8 cellular contexts compared by ENCODE assay signal in genomic region chr1:236608930-236609726, GRCh38. TPM values are rescaled to one million over a fixed set of nuclear protein-coding genes. Genes with fewer than 3 reads are reported as not detected.
DNase-seq lines count a peak whose midpoint lies in the region; ATAC-seq and TF ChIP-seq lines count a peak whose summit lies in the region.

No MANE protein-coding gene starts in this region.

- H3K9me3 ChIP-seq in BE2C (no peaks in the 10 kb centered on the region), breast epithelium (peaks cover 0 to 4% of the 10 kb centered on the region in 2 donors)

- H3K36me3 ChIP-seq in BE2C, result no peaks in the 10 kb centered on the region
- no peaks in the 10 kb centered on the region for H3K36me3 ChIP-seq in breast epithelium

- intact Hi-C loops in breast epithelium (cut with DNase I; ENCODE audit: low total_unique reads), result no loop called here

- no peak for ATAC-seq in HG02884 (IDR thresholded peaks at IDR 0.05; ENCODE audit: unreplicated experiment)
- ATAC-seq in GM21367 (IDR thresholded peaks at IDR 0.05; ENCODE audit: unreplicated experiment), result no peak
- no peak for ATAC-seq in HG03039 (IDR thresholded peaks at IDR 0.05; ENCODE audit: unreplicated experiment)

- H3K4me1 ChIP-seq in BE2C (no peaks in the 10 kb centered on the region), breast epithelium (no peaks in the 10 kb centered on the region)

- peak; percentile 81 for TF ChIP-seq CTCF in BE2C (IDR thresholded peaks at IDR 0.05; ENCODE audit: low read depth, low read length)
- peak; percentile 25 for TF ChIP-seq CTCF in GM20000 (IDR thresholded peaks at IDR 0.05; ENCODE audit: extremely low read depth, missing control alignments)
- peak in 2 of 3 donors; percentile 30 to 35 for TF ChIP-seq CTCF in breast epithelium (IDR thresholded peaks at IDR 0.05)

- no peak overlapping the region for H3K4me3 ChIP-seq in BE2C (ENCODE audit: low read depth, low read length)
- H3K4me3 ChIP-seq in breast epithelium, result no peak overlapping the region

- H3K27me3 ChIP-seq in BE2C (peaks cover 9% of the 10 kb centered on the region), breast epithelium (no peaks in the 10 kb centered on the region)

- DNase-seq in BE2C (peak; percentile 70), GM20000 (ENCODE audit: low spot score) (no peak), NCI-H446 treated with DMSO at 0.1 percent for 48 hours (lab: John Stamatoyannopoulos, UW) (peak; percentile 2), breast epithelium (ENCODE audit: low spot score in 2 of 2) (no peak), kidney tubule cell (ENCODE audit: low spot score) (peak; percentile 60)

- no peak overlapping the region for H3K27ac ChIP-seq in breast epithelium

- no peak for TF ChIP-seq POLR2A in breast epithelium (IDR thresholded peaks at IDR 0.05)

RNA-seq across cellular contexts. Expression of gene HEATR1, which starts 4.8 kb away (rescaled TPM):
- polyA plus RNA-seq in BE2C (2012; ENCODE audit: insufficient read depth, insufficient read length, low read depth), result 17.9 TPM
- total RNA-seq in breast epithelium, result 10 to 100 TPM; 23.7 to 32.3 (median 30.5) TPM

Comparison
In these comparisons a context has a peak if more than half of its experiments do, and no peak if none do; other contexts are left out.
1. DNase-seq: peak in BE2C (single experiment), NCI-H446 treated with DMSO at 0.1 percent for 48 hours (single experiment) and kidney tubule cell (single experiment); none in GM20000 (single experiment) and breast epithelium (0 of 2).
2. CTCF ChIP-seq: peak in every context shown above with its lines; median percentile 81 in BE2C; 32 in breast epithelium; 25 in GM20000.